1 cellular context compared by ENCODE assay signal in genomic region chr1:17765444-17766411, GRCh38.
TF ChIP-seq lines count a peak whose summit lies in the region.

No MANE protein-coding gene starts in this region.

TF ChIP-seq in H1, 55 proteins besides CTCF, POLR2A, EP300 and RAD21 (continued from another document):
- TF ChIP-seq TBP (IDR thresholded peaks at IDR 0.05; ENCODE audit: low read depth, low read length) (no peak), KDM4A (IDR thresholded peaks at IDR 0.05; ENCODE audit: low read depth, low read length, severe bottlenecking) (no peak), SP1 (IDR thresholded peaks at IDR 0.05; ENCODE audit: low read depth, low read length) (no peak), SUZ12 (IDR thresholded peaks at IDR 0.05; ENCODE audit: low read length) (no peak), E2F6 (IDR thresholded peaks at IDR 0.05) (no peak), SIN3A (conservative IDR thresholded peaks at IDR 0.05 in 1 of 2, IDR thresholded peaks at IDR 0.05 in 1 of 2; ENCODE audit: low read depth in 1 of 2, low read length in 2 of 2) (no peak)
TF ChIP-seq in H1: peak in this region for 0.
